ENCODE assay signal across 8 cellular contexts in genomic region chr5:176608937-176609723, GRCh38. TPM values are rescaled to one million over a fixed set of nuclear protein-coding genes. Genes with fewer than 3 reads are reported as not detected.
DNase-seq lines count a peak whose midpoint lies in the region; ATAC-seq, FAIRE-seq and TF ChIP-seq lines count a peak whose summit lies in the region.

No MANE protein-coding gene starts in this region.

- peaks cover 7 to 20% (median 13%) of the 10 kb centered on the region in 4 donors for H3K4me1 Mint-ChIP-seq in CD4-positive, alpha-beta memory T cell

- no peak for TF ChIP-seq POLR2A in K562 (conservative IDR thresholded peaks at IDR 0.05)

- ATAC-seq in GM19467 (IDR thresholded peaks at IDR 0.05; ENCODE audit: unreplicated experiment) (peak; percentile 36), K562 (no peak; the same call in 2 of the 3 replicates), HG03378 (IDR thresholded peaks at IDR 0.05; ENCODE audit: unreplicated experiment) (no peak)

- POLR2A ChIA-PET in CD4-positive, alpha-beta memory T cell (lab: Charles Lee; ENCODE audit: partially characterized antibody): no interaction called here
- POLR2A ChIA-PET in K562 (lab: Yijun Ruan, JAX): interaction anchor here (0.7 kb wide), 2 partner anchors 8 to 44 kb away, joined by 3 read pairs; no protein-coding TSS in a partner anchor

- H3K4me3 Mint-ChIP-seq in CD4-positive, alpha-beta memory T cell: peak overlapping the region; percentile 88 to 95 (median 91)

- H3K4me2 ChIP-seq in K562 (ENCODE audit: insufficient read depth, low read length): peak overlapping the region; percentile 83
- peak overlapping the region; percentile 46 for H3K4me2 ChIP-seq in mesendoderm (ENCODE audit: low read length)

- peak overlapping the region; percentile 49 for H3K56ac ChIP-seq in mesendoderm (ENCODE audit: low read length)

- H2BK120ac ChIP-seq in mesendoderm (ENCODE audit: low read depth, low read length): no peak overlapping the region

- TF ChIP-seq EP300 in K562 (IDR thresholded peaks at IDR 0.05; ENCODE audit: low read length): no peak

- H4K20me1 ChIP-seq in K562 (replicated peaks; ENCODE audit: control insufficient read depth, insufficient read depth, low read length): peaks cover 34% of the 10 kb centered on the region

- no peak overlapping the region for H3K27ac ChIP-seq in CD4-positive, alpha-beta memory T cell (ENCODE audit: low read depth, low read length)
- no peak overlapping the region; the same call in 1 of the 3 replicates for H3K27ac ChIP-seq in K562 (ENCODE audit: extremely low read depth, low read depth, low read length)
- no peak overlapping the region for H3K27ac ChIP-seq in mesendoderm (ENCODE audit: low read depth, low read length)

- no peak for DNase-seq in CD4-positive, alpha-beta memory T cell
- DNase-seq in MG63: peak; percentile 63
- DNase-seq in K562 (ENCODE audit: extremely low read depth in 1 of 4, low spot score in 3 of 4): peak in 1 of 4 experiments; percentile 52
- no peak for DNase-seq in mesendoderm
- DNase-seq in NCI-H510A treated with DMSO at 0.1 percent for 48 hours (lab: John Stamatoyannopoulos, UW): no peak
- no peak for DNase-seq in A172 (ENCODE audit: low spot score)

- peaks cover 8% of the 10 kb centered on the region for H3K4me1 ChIP-seq in CD4-positive, alpha-beta memory T cell (ENCODE audit: insufficient read depth, low read length)
- peaks cover 23 to 30% of the 10 kb centered on the region in 2 experiments; a peak in 4 of 5 replicates for H3K4me1 ChIP-seq in K562 (replicated peaks in 1 of 2; ENCODE audit: control insufficient read depth in 2 of 2, insufficient read depth in 2 of 2, low read length in 2 of 2)
- no peaks in the 10 kb centered on the region for H3K4me1 ChIP-seq in mesendoderm (ENCODE audit: control insufficient read depth, low read depth, low read length)

- H2AFZ ChIP-seq in K562 (ENCODE audit: low read depth, low read length): peak overlapping the region; percentile 68

- no peak overlapping the region for H2BK15ac ChIP-seq in mesendoderm (replicated peaks; ENCODE audit: low read depth)

- no peak overlapping the region for H2BK5ac ChIP-seq in mesendoderm (ENCODE audit: low read length)

- H4K8ac ChIP-seq in mesendoderm (ENCODE audit: low read depth, low read length): no peak overlapping the region

- H3K9me3 ChIP-seq in CD4-positive, alpha-beta memory T cell (ENCODE audit: control insufficient read depth in 1 of 2, low read length in 2 of 2): no peaks in the 10 kb centered on the region
- no peaks in the 10 kb centered on the region; the same call in 1 of the 2 replicates for H3K9me3 ChIP-seq in MG63
- H3K9me3 ChIP-seq in K562 (replicated peaks; ENCODE audit: control insufficient read depth, insufficient read depth, low read depth, low read length): no peaks in the 10 kb centered on the region

- no peaks in the 10 kb centered on the region for H3K36me3 ChIP-seq in CD4-positive, alpha-beta memory T cell (ENCODE audit: insufficient read depth, low read length)
- H3K36me3 ChIP-seq in MG63 (no peaks in the 10 kb centered on the region; the same call in 1 of the 2 replicates), K562 (ENCODE audit: control insufficient read depth, insufficient read depth, low read length) (peaks cover 3% of the 10 kb centered on the region; the same call in 2 of the 3 replicates), mesendoderm (ENCODE audit: control insufficient read depth, insufficient read depth, low read length) (no peaks in the 10 kb centered on the region)

- FAIRE-seq in K562 (lab: Jason Lieb, UNC): no peak

- no peak for TF ChIP-seq RAD21 in K562 (CRISPR knock-in tag; conservative IDR thresholded peaks at IDR 0.05 in 1 of 2, IDR thresholded peaks at IDR 0.05 in 1 of 2)

- H3K4me3 ChIP-seq in CD4-positive, alpha-beta memory T cell (ENCODE audit: low read length in 2 of 2): peak overlapping the region in 1 of 2 donors; percentile 37
- peak overlapping the region; percentile 61 for H3K4me3 ChIP-seq in MG63
- H3K4me3 ChIP-seq in K562: peak overlapping the region; percentile 63
- no peak overlapping the region for H3K4me3 ChIP-seq in mesendoderm (ENCODE audit: low read length)

- no peaks in the 10 kb centered on the region for H3K79me1 ChIP-seq in mesendoderm (ENCODE audit: low read length)

- CTCF ChIA-PET in CD4-positive, alpha-beta memory T cell (lab: Charles Lee; ENCODE audit: partially characterized antibody): interaction anchor here (1.3 kb wide), 1 partner anchor 52 kb away, joined by 4 read pairs; no protein-coding TSS in a partner anchor
- CTCF ChIA-PET in K562 (lab: Yijun Ruan, JAX; ENCODE audit: low intra/inter-chr PET ratio): interaction anchor here (1.5 kb wide), 1 partner anchor 193 kb away, joined by 3 read pairs; the partner anchor contains the start of gene CLTB

- H3K4ac ChIP-seq in mesendoderm (ENCODE audit: low read depth, low read length): no peak overlapping the region

- intact Hi-C loops in CD4-positive, alpha-beta memory T cell (cut with micrococcal nuclease): no loop called here
- intact Hi-C loops in K562 (cut with micrococcal nuclease): no loop called here

- TF ChIP-seq CTCF in K562 (IDR thresholded peaks at IDR 0.05 in 2 of 3, conservative IDR thresholded peaks at IDR 0.05 in 1 of 3; ENCODE audit: insufficient read depth in 2 of 3, low read depth in 1 of 3, low read length in 3 of 3): 0 out of 6 replicates have a peak, but pooled peaks of 1 of the 3 experiments have one; percentile 17

- H4K5ac ChIP-seq in mesendoderm (ENCODE audit: low read length): no peak overlapping the region

- H3K27ac Mint-ChIP-seq in CD4-positive, alpha-beta memory T cell: peak overlapping the region; percentile 47 to 93 (median 53)

- H3K79me2 ChIP-seq in K562 (ENCODE audit: control insufficient read depth, insufficient read depth, low read length) (peaks cover 2% of the 10 kb centered on the region; the same call in 1 of the 3 replicates), mesendoderm (ENCODE audit: control insufficient read depth, insufficient read depth, low read length) (no peaks in the 10 kb centered on the region)

- H3K23ac ChIP-seq in mesendoderm (ENCODE audit: low read length): peak overlapping the region; percentile 48

- peaks cover 0 to 5% of the 10 kb centered on the region in 2 donors for H3K36me3 Mint-ChIP-seq in CD4-positive, alpha-beta memory T cell

- H3K27me3 Mint-ChIP-seq in CD4-positive, alpha-beta memory T cell: peaks cover 8 to 27% of the 10 kb centered on the region in 2 donors

- no peak overlapping the region for H2AK5ac ChIP-seq in mesendoderm (ENCODE audit: low read length)

- in situ Hi-C loops in K562 (cut with MboI): no loop called here

- BruUV-seq in K562 (replicated peaks; lab: Mats Ljungman, UMichigan): no TSS peak

- peak overlapping the region in 1 of 2 experiments; percentile 90; a peak in 3 of 4 replicates for H3K9ac ChIP-seq in K562 (ENCODE audit: insufficient read depth in 1 of 2, low read depth in 2 of 2, low read length in 2 of 2)
- peak overlapping the region; percentile 41 for H3K9ac ChIP-seq in mesendoderm (ENCODE audit: low read length)

- 37% methylated on average over 31 of the region's 46 CpGs for WGBS in K562 (ENCODE audit: insufficient coverage, low coverage, missing lambda C conversion rate)
- no CpG with 5 or more reads among the region's 46 CpGs for WGBS in mesendoderm (ENCODE audit: extremely low coverage, insufficient coverage, low lambda C conversion rate)

- H3K9me3 Mint-ChIP-seq in CD4-positive, alpha-beta memory T cell: peaks cover 0 to 4% (median 0%) of the 10 kb centered on the region in 8 donors

- H3K18ac ChIP-seq in mesendoderm (ENCODE audit: low read length): no peak overlapping the region

- no peaks in the 10 kb centered on the region for H3K27me3 ChIP-seq in CD4-positive, alpha-beta memory T cell (ENCODE audit: insufficient read depth, low read length)
- H3K27me3 ChIP-seq in MG63 (0 out of 2 replicates have a peak, but pooled peaks cover 2% of the 10 kb centered on the region), K562 (ENCODE audit: control insufficient read depth in 2 of 2, insufficient read depth in 2 of 2, low read length in 2 of 2) (peaks cover 0 to 6% of the 10 kb centered on the region in 2 experiments; a peak in 1 of 5 replicates), mesendoderm (ENCODE audit: insufficient read depth, low read length, poor library complexity) (no peaks in the 10 kb centered on the region)

- H3K9me1 ChIP-seq in K562 (ENCODE audit: control insufficient read depth, insufficient read depth, low read length): peaks cover 9% of the 10 kb centered on the region

RNA-seq across cellular contexts. Expression of gene GPRIN1, which starts 0.8 kb away (rescaled TPM):
- total RNA-seq in CD4-positive, alpha-beta memory T cell: under 1 TPM; 0.41 to 0.44 TPM
- polyA plus RNA-seq in CD4-positive, alpha-beta memory T cell: under 1 TPM in 1 of 2 donors, not detected in 1; 0.37 TPM
- 21.0 and 32.2 TPM in 2 replicates for total RNA-seq in MG63 (2014; rRNA removed; shearing (Covaris generic); ENCODE audit: low replicate concordance)
- 4.6 and 13.9 TPM in 2 replicates for total RNA-seq in K562 (2011; cell fraction: chromatin; rRNA removed; ENCODE audit: low replicate concordance)
- total RNA-seq in K562 (2011; cell fraction: nucleolus; rRNA removed): 5.5 and 8.2 TPM in 2 replicates
- 3.7 and 4.8 TPM in 2 replicates for total RNA-seq in K562 (2011; cell fraction: nucleoplasm; rRNA removed)
- total RNA-seq in K562 (2014; rRNA removed) (8.8 and 10.4 TPM in 2 replicates), K562 (2014; rRNA removed; fragmentation: Illumina TruSeq; extraction: Trizol) (3.9 and 4.6 TPM in 2 replicates), K562 (2015; rRNA removed; fragmentation: Illumina TruSeq; extraction: Trizol) (4.4 and 4.7 TPM in 2 replicates), K562 (2021) (10.7 and 11.6 TPM in 2 replicates)
- polyA plus RNA-seq in K562 (2011; rRNA removed) (3.3 and 4.0 TPM in 2 replicates), K562 (2014; fragmentation: Illumina TruSeq; extraction: Trizol) (4.8 and 6.3 TPM in 2 replicates), K562 (2014; fragmentation: Nextera tagmentation; extraction: Ambion mirVana) (under 1 TPM; 0.15 to 0.22 TPM), K562 (2014; rRNA removed) (5.1 and 5.8 TPM in 2 replicates)
- 1.5 and 6.8 TPM in 2 replicates for polyA plus RNA-seq in K562 (2011; cell fraction: cytosol; rRNA removed)
- 1.5 and 3.7 TPM in 2 replicates for polyA plus RNA-seq in K562 (2011; cell fraction: nucleus; rRNA removed)
- 3.5 and 4.6 TPM in 2 replicates for polyA plus RNA-seq in K562 (2012)
- polyA minus RNA-seq in K562 (2011; rRNA and poly(A)+ RNA removed): 3.8 and 5.3 TPM in 2 replicates
- 6.5 and 7.2 TPM in 2 replicates for polyA minus RNA-seq in K562 (2011; cell fraction: cytosol; rRNA and poly(A)+ RNA removed)
- 2.0 and 2.7 TPM in 2 replicates for polyA minus RNA-seq in K562 (2011; cell fraction: nucleus; rRNA and poly(A)+ RNA removed)
- polyA plus RNA-seq in mesendoderm (2013, experiment 1 of 2): 4.0 TPM
- polyA plus RNA-seq in mesendoderm (2013, experiment 2 of 2): 4.2 TPM
- 20.3 and 24.6 TPM in 2 replicates for total RNA-seq in A172 (2014; rRNA removed; shearing (Covaris generic))

RNA-seq across cellular contexts. Expression of gene SNCB, which starts 21.2 kb away (rescaled TPM):
- total RNA-seq in CD4-positive, alpha-beta memory T cell: not detected
- not detected for polyA plus RNA-seq in CD4-positive, alpha-beta memory T cell
- total RNA-seq in MG63 (2014; rRNA removed; shearing (Covaris generic); ENCODE audit: low replicate concordance): not detected in 2 replicates
- not detected in 2 replicates for total RNA-seq in K562 (2011; cell fraction: chromatin; rRNA removed; ENCODE audit: low replicate concordance)
- total RNA-seq in K562 (2011; cell fraction: nucleolus; rRNA removed): not detected in 2 replicates
- not detected in 2 replicates for total RNA-seq in K562 (2011; cell fraction: nucleoplasm; rRNA removed)
- 0.29 TPM in 1 of 2 replicates, not detected in the other for total RNA-seq in K562 (2014; rRNA removed)
- total RNA-seq in K562 (2014; rRNA removed; fragmentation: Illumina TruSeq; extraction: Trizol): not detected in 2 replicates
- total RNA-seq in K562 (2015; rRNA removed; fragmentation: Illumina TruSeq; extraction: Trizol): not detected in 2 replicates
- not detected in 2 replicates for total RNA-seq in K562 (2021)
- polyA plus RNA-seq in K562 (2011; rRNA removed): 0.11 TPM in 1 of 2 replicates, not detected in the other
- 0.13 TPM in 1 of 2 replicates, not detected in the other for polyA plus RNA-seq in K562 (2011; cell fraction: cytosol; rRNA removed)
- 0.11 TPM in 2 replicates for polyA plus RNA-seq in K562 (2011; cell fraction: nucleus; rRNA removed)
- polyA plus RNA-seq in K562 (2012): not detected in 2 replicates
- polyA plus RNA-seq in K562 (2014; fragmentation: Illumina TruSeq; extraction: Trizol): not detected in 2 replicates
- not detected for polyA plus RNA-seq in K562 (2014; fragmentation: Nextera tagmentation; extraction: Ambion mirVana)
- not detected in 2 replicates for polyA plus RNA-seq in K562 (2014; rRNA removed)
- polyA minus RNA-seq in K562 (2011; rRNA and poly(A)+ RNA removed): not detected in 2 replicates
- polyA minus RNA-seq in K562 (2011; cell fraction: cytosol; rRNA and poly(A)+ RNA removed): not detected in 2 replicates
- polyA minus RNA-seq in K562 (2011; cell fraction: nucleus; rRNA and poly(A)+ RNA removed): not detected in 2 replicates
- 1.0 TPM for polyA plus RNA-seq in mesendoderm (2013, experiment 1 of 2)
- polyA plus RNA-seq in mesendoderm (2013, experiment 2 of 2): 1.4 TPM
- 0.10 TPM in 1 of 2 replicates, not detected in the other for total RNA-seq in A172 (2014; rRNA removed; shearing (Covaris generic))

RNA-seq across cellular contexts. Expression of gene EIF4E1B, which starts 21.3 kb away (rescaled TPM):
- total RNA-seq in CD4-positive, alpha-beta memory T cell: not detected
- polyA plus RNA-seq in CD4-positive, alpha-beta memory T cell: not detected
- total RNA-seq in MG63 (2014; rRNA removed; shearing (Covaris generic); ENCODE audit: low replicate concordance): not detected in 2 replicates
- total RNA-seq in K562 (2011; cell fraction: chromatin; rRNA removed; ENCODE audit: low replicate concordance): not detected in 2 replicates
- total RNA-seq in K562 (2011; cell fraction: nucleolus; rRNA removed): not detected in 2 replicates
- not detected in 2 replicates for total RNA-seq in K562 (2011; cell fraction: nucleoplasm; rRNA removed)
- total RNA-seq in K562 (2014; rRNA removed): not detected in 2 replicates
- not detected in 2 replicates for total RNA-seq in K562 (2014; rRNA removed; fragmentation: Illumina TruSeq; extraction: Trizol)
- total RNA-seq in K562 (2015; rRNA removed; fragmentation: Illumina TruSeq; extraction: Trizol): not detected in 2 replicates
- total RNA-seq in K562 (2021): not detected in 2 replicates
- polyA plus RNA-seq in K562 (2011; rRNA removed): 0.04 TPM in 1 of 2 replicates, not detected in the other
- polyA plus RNA-seq in K562 (2011; cell fraction: cytosol; rRNA removed): not detected in 2 replicates
- polyA plus RNA-seq in K562 (2011; cell fraction: nucleus; rRNA removed): 0.20 TPM in 1 of 2 replicates, not detected in the other
- not detected in 2 replicates for polyA plus RNA-seq in K562 (2012)
- polyA plus RNA-seq in K562 (2014; fragmentation: Illumina TruSeq; extraction: Trizol): not detected in 2 replicates
- polyA plus RNA-seq in K562 (2014; fragmentation: Nextera tagmentation; extraction: Ambion mirVana): not detected
- polyA plus RNA-seq in K562 (2014; rRNA removed): not detected in 2 replicates
- not detected in 2 replicates for polyA minus RNA-seq in K562 (2011; rRNA and poly(A)+ RNA removed)
- not detected in 2 replicates for polyA minus RNA-seq in K562 (2011; cell fraction: cytosol; rRNA and poly(A)+ RNA removed)
- polyA minus RNA-seq in K562 (2011; cell fraction: nucleus; rRNA and poly(A)+ RNA removed): not detected in 2 replicates
- 0.17 TPM for polyA plus RNA-seq in mesendoderm (2013, experiment 1 of 2)
- 0.11 TPM for polyA plus RNA-seq in mesendoderm (2013, experiment 2 of 2)
- not detected in 2 replicates for total RNA-seq in A172 (2014; rRNA removed; shearing (Covaris generic))

RNA-seq across cellular contexts. Expression of gene TSPAN17, which starts 38.2 kb away (rescaled TPM):
- total RNA-seq in CD4-positive, alpha-beta memory T cell: 10 to 100 TPM; 27.4 to 30.7 TPM
- 10 to 100 TPM; 16.0 to 26.7 TPM for polyA plus RNA-seq in CD4-positive, alpha-beta memory T cell
- total RNA-seq in MG63 (2014; rRNA removed; shearing (Covaris generic); ENCODE audit: low replicate concordance): 117 and 120 TPM in 2 replicates
- 52.6 and 123 TPM in 2 replicates for total RNA-seq in K562 (2011; cell fraction: chromatin; rRNA removed; ENCODE audit: low replicate concordance)
- total RNA-seq in K562 (2011; cell fraction: nucleolus; rRNA removed): 102 and 110 TPM in 2 replicates
- total RNA-seq in K562 (2011; cell fraction: nucleoplasm; rRNA removed): 84.3 and 103 TPM in 2 replicates
- total RNA-seq in K562 (2014; rRNA removed) (31.6 and 43.8 TPM in 2 replicates), K562 (2014; rRNA removed; fragmentation: Illumina TruSeq; extraction: Trizol) (28.2 and 30.4 TPM in 2 replicates), K562 (2015; rRNA removed; fragmentation: Illumina TruSeq; extraction: Trizol) (33.5 and 34.5 TPM in 2 replicates), K562 (2021) (53.3 and 58.3 TPM in 2 replicates)
- polyA plus RNA-seq in K562 (2011; rRNA removed) (38.7 and 44.3 TPM in 2 replicates), K562 (2014; fragmentation: Illumina TruSeq; extraction: Trizol) (49.9 and 51.9 TPM in 2 replicates), K562 (2014; fragmentation: Nextera tagmentation; extraction: Ambion mirVana) (1 to 10 TPM in 1 of 2 experiments, under 1 TPM in 1; 0.73 to 2.9 TPM), K562 (2014; rRNA removed) (43.3 and 58.6 TPM in 2 replicates)
- polyA plus RNA-seq in K562 (2011; cell fraction: cytosol; rRNA removed): 43.2 and 65.5 TPM in 2 replicates
- 114 and 153 TPM in 2 replicates for polyA plus RNA-seq in K562 (2011; cell fraction: nucleus; rRNA removed)
- polyA plus RNA-seq in K562 (2012): 36.7 and 36.8 TPM in 2 replicates
- polyA minus RNA-seq in K562 (2011; rRNA and poly(A)+ RNA removed): 24.3 and 45.7 TPM in 2 replicates
- 30.5 and 31.3 TPM in 2 replicates for polyA minus RNA-seq in K562 (2011; cell fraction: cytosol; rRNA and poly(A)+ RNA removed)
- 18.9 and 21.5 TPM in 2 replicates for polyA minus RNA-seq in K562 (2011; cell fraction: nucleus; rRNA and poly(A)+ RNA removed)
- polyA plus RNA-seq in mesendoderm (2013, experiment 1 of 2): 26.2 TPM
- 27.6 TPM for polyA plus RNA-seq in mesendoderm (2013, experiment 2 of 2)
- total RNA-seq in A172 (2014; rRNA removed; shearing (Covaris generic)): 54.9 and 67.7 TPM in 2 replicates

RNA-seq across cellular contexts. Expression of gene CDHR2, which starts 60.0 kb away (rescaled TPM):
- 1 to 10 TPM; 2.9 TPM for total RNA-seq in CD4-positive, alpha-beta memory T cell
- not detected for polyA plus RNA-seq in CD4-positive, alpha-beta memory T cell
- not detected in 2 replicates for total RNA-seq in MG63 (2014; rRNA removed; shearing (Covaris generic); ENCODE audit: low replicate concordance)
- 1.0 TPM in 1 of 2 replicates, not detected in the other for total RNA-seq in K562 (2011; cell fraction: chromatin; rRNA removed; ENCODE audit: low replicate concordance)
- 0.13 and 0.17 TPM in 2 replicates for total RNA-seq in K562 (2011; cell fraction: nucleolus; rRNA removed)
- total RNA-seq in K562 (2011; cell fraction: nucleoplasm; rRNA removed): 0.15 TPM in 1 of 2 replicates, not detected in the other
- 0.04 and 0.09 TPM in 2 replicates for total RNA-seq in K562 (2014; rRNA removed)
- 0.10 and 0.18 TPM in 2 replicates for total RNA-seq in K562 (2014; rRNA removed; fragmentation: Illumina TruSeq; extraction: Trizol)
- 0.22 and 0.23 TPM in 2 replicates for total RNA-seq in K562 (2015; rRNA removed; fragmentation: Illumina TruSeq; extraction: Trizol)
- total RNA-seq in K562 (2021): 0.36 and 0.62 TPM in 2 replicates
- polyA plus RNA-seq in K562 (2011; rRNA removed): 0.01 TPM in 1 of 2 replicates, not detected in the other
- not detected in 2 replicates for polyA plus RNA-seq in K562 (2011; cell fraction: cytosol; rRNA removed)
- 0.06 and 0.18 TPM in 2 replicates for polyA plus RNA-seq in K562 (2011; cell fraction: nucleus; rRNA removed)
- polyA plus RNA-seq in K562 (2012): 0.07 and 0.42 TPM in 2 replicates
- polyA plus RNA-seq in K562 (2014; fragmentation: Illumina TruSeq; extraction: Trizol): 0.01 and 0.04 TPM in 2 replicates
- polyA plus RNA-seq in K562 (2014; fragmentation: Nextera tagmentation; extraction: Ambion mirVana): not detected
- 0.03 TPM in 1 of 2 replicates, not detected in the other for polyA plus RNA-seq in K562 (2014; rRNA removed)
- not detected in 2 replicates for polyA minus RNA-seq in K562 (2011; rRNA and poly(A)+ RNA removed)
- polyA minus RNA-seq in K562 (2011; cell fraction: cytosol; rRNA and poly(A)+ RNA removed): 0.67 TPM in 1 of 2 replicates, not detected in the other
- 0.27 and 0.33 TPM in 2 replicates for polyA minus RNA-seq in K562 (2011; cell fraction: nucleus; rRNA and poly(A)+ RNA removed)
- 0.07 TPM for polyA plus RNA-seq in mesendoderm (2013, experiment 1 of 2)
- not detected for polyA plus RNA-seq in mesendoderm (2013, experiment 2 of 2)
- 0.12 TPM in 1 of 2 replicates, not detected in the other for total RNA-seq in A172 (2014; rRNA removed; shearing (Covaris generic))
